ENCODE assay signal across 13 cellular contexts in genomic region chr22:45878901-45879551, GRCh38.
DNase-seq lines count a peak whose midpoint lies in the region; ATAC-seq and TF ChIP-seq lines count a peak whose summit lies in the region.
"Had no signal": no experiment of that assay in that cellular context is flagged by ENCODE, and none has a peak within 500 bp of the region (broad histone marks: within the 10 kb centered on the region; RNA-seq: fewer than 3 reads in every experiment).

No MANE protein-coding gene starts in this region.

- no peak overlapping the region for H2AFZ ChIP-seq in osteoblast (ENCODE audit: low read length)
- H2AFZ ChIP-seq: parathyroid adenoma had no signal

- H3K27me3 ChIP-seq in BLaER1 treated with 17β-estradiol and CSF1 and Interleukin-3, amounts not matched to agents 10 nM and 100 nM, result peaks cover 60 to 88% (median 85%) of the 10 kb centered on the region in 11 experiments
- peaks cover 0 to 10% (median 0%) of the 10 kb centered on the region in 45 donors for H3K27me3 ChIP-seq in dorsolateral prefrontal cortex
- peaks cover 37% of the 10 kb centered on the region for H3K27me3 ChIP-seq in osteoblast (ENCODE audit: insufficient read depth, low read length)

- H3K36me3 ChIP-seq in BLaER1 treated with 17β-estradiol and CSF1 and Interleukin-3, amounts not matched to agents 10 nM and 100 nM, result no peaks in the 10 kb centered on the region
- no peaks in the 10 kb centered on the region for H3K36me3 ChIP-seq in osteoblast (ENCODE audit: insufficient read depth, low read length)
- H3K36me3 ChIP-seq: SJCRH30 had no signal

- peaks cover 13 to 47% (median 33%) of the 10 kb centered on the region in 10 experiments for H3K4me1 ChIP-seq in BLaER1 treated with 17β-estradiol and CSF1 and Interleukin-3, amounts not matched to agents 10 nM and 100 nM
- H3K4me1 ChIP-seq in osteoblast (ENCODE audit: insufficient read depth, low read length), result no peaks in the 10 kb centered on the region
- H3K4me1 ChIP-seq: parathyroid adenoma, SJCRH30 had no signal

- H3K4me2 ChIP-seq in BLaER1 treated with 17β-estradiol and CSF1 and Interleukin-3, amounts not matched to agents 10 nM and 100 nM, result peak overlapping the region in 8 of 11 experiments; percentile 60 to 98 (median 90); a peak in 10 of 22 replicates
- no peak overlapping the region for H3K4me2 ChIP-seq in osteoblast (ENCODE audit: insufficient read depth, low read length)

- peak; percentile 74 for DNase-seq in NCI-H146 (lab: John Stamatoyannopoulos, UW)
- no peak for DNase-seq in NCI-H146 treated with DMSO at 0.1 percent for 48 hours (lab: John Stamatoyannopoulos, UW; ENCODE audit: unreplicated experiment)
- DNase-seq in dorsolateral prefrontal cortex, result peak in 6 of 10 donors; percentile 16 to 43 (median 29)
- DNase-seq in osteoblast (ENCODE audit: insufficient read length, low spot score, missing footprints), result peak; percentile 49
- no peak for DNase-seq in DMS79 treated with DMSO at 0.1 percent for 48 hours (lab: John Stamatoyannopoulos, UW)
- DNase-seq: activated naive CD4-positive, alpha-beta T cell treated with Interleukin-2 at 50 U/mL for 16 hours; HCEC 1CT; Kasumi-1; SJCRH30 had no signal

- no peak overlapping the region for H3K9ac ChIP-seq in BLaER1 treated with 17β-estradiol and CSF1 and Interleukin-3, amounts not matched to agents 10 nM and 100 nM
- H3K9ac ChIP-seq: parathyroid adenoma had no signal

- TF ChIP-seq CTCF in dorsolateral prefrontal cortex (IDR thresholded peaks at IDR 0.05 in 54 of 56, conservative IDR thresholded peaks at IDR 0.05 in 2 of 56; ENCODE audit: low read depth in 1 of 56, partially characterized antibody in 56 of 56) (no peak), osteoblast (IDR thresholded peaks at IDR 0.05; ENCODE audit: extremely low read depth, low read depth, low read length) (no peak)

- ATAC-seq in HG02678 (IDR thresholded peaks at IDR 0.05; ENCODE audit: unreplicated experiment), result no peak
- no peak for ATAC-seq in GM21515 (IDR thresholded peaks at IDR 0.05; ENCODE audit: unreplicated experiment)

- no peaks in the 10 kb centered on the region for H3K79me2 ChIP-seq in osteoblast (ENCODE audit: insufficient read depth, low read length)
- H3K79me2 ChIP-seq: parathyroid adenoma had no signal

- H3K4me3 ChIP-seq in BLaER1 treated with 17β-estradiol and CSF1 and Interleukin-3, amounts not matched to agents 10 nM and 100 nM, result no peak overlapping the region
- H3K4me3 ChIP-seq in dorsolateral prefrontal cortex (no peak overlapping the region), osteoblast (ENCODE audit: insufficient read depth, low read length) (no peak overlapping the region)
- H3K4me3 ChIP-seq: SJCRH30 had no signal

- peaks cover 0 to 72% (median 51%) of the 10 kb centered on the region in 11 experiments; a peak in 17 of 22 replicates for H4K20me1 ChIP-seq in BLaER1 treated with 17β-estradiol and CSF1 and Interleukin-3, amounts not matched to agents 10 nM and 100 nM
- no peaks in the 10 kb centered on the region for H4K20me1 ChIP-seq in osteoblast (ENCODE audit: insufficient read depth, low read length)

- intact Hi-C loops in dorsolateral prefrontal cortex (cut with DNase I), result no loop called here

- H3K9me3 ChIP-seq in BLaER1 treated with 17β-estradiol and CSF1 and Interleukin-3, amounts not matched to agents 10 nM and 100 nM (replicated peaks in 1 of 11), result no peaks in the 10 kb centered on the region
- no peaks in the 10 kb centered on the region for H3K9me3 ChIP-seq in osteoblast (ENCODE audit: low read depth, low read length)
- H3K9me3 ChIP-seq: SJCRH30 had no signal

- H3K27ac ChIP-seq in BLaER1 treated with 17β-estradiol and CSF1 and Interleukin-3, amounts not matched to agents 10 nM and 100 nM, result no peak overlapping the region
- H3K27ac ChIP-seq in dorsolateral prefrontal cortex, result no peak overlapping the region
- H3K27ac ChIP-seq in osteoblast (ENCODE audit: low read depth, low read length), result no peak overlapping the region
- H3K27ac ChIP-seq: parathyroid adenoma, SJCRH30 had no signal

Comparison
In these comparisons a context has a peak if more than half of its experiments do, and no peak if none do; other contexts are left out.
1. DNase-seq: peak in NCI-H146 (single experiment), dorsolateral prefrontal cortex (6 of 10) and osteoblast (single experiment); none in NCI-H146 treated with DMSO at 0.1 percent for 48 hours (single experiment) and DMS79 treated with DMSO at 0.1 percent for 48 hours (single experiment).